23 cellular contexts compared by ENCODE assay signal in genomic region chr10:109969907-109970306, GRCh38. TPM values are rescaled to one million over a fixed set of nuclear protein-coding genes. Genes with fewer than 3 reads are reported as not detected.
DNase-seq lines count a peak whose midpoint lies in the region; ATAC-seq and TF ChIP-seq lines count a peak whose summit lies in the region.
"Had no signal": no experiment of that assay in that cellular context is flagged by ENCODE, and none has a peak within 500 bp of the region (broad histone marks: within the 10 kb centered on the region; RNA-seq: fewer than 3 reads in every experiment).

No MANE protein-coding gene starts in this region.

- no peak overlapping the region for H2BK5ac ChIP-seq in IMR-90 (ENCODE audit: low read depth, low read length, poor library complexity, severe bottlenecking)
- H2BK5ac ChIP-seq in mesenchymal stem cell (ENCODE audit: low read depth, low read length, poor library complexity, severe bottlenecking), result no peak overlapping the region

- peak overlapping the region; percentile 72 for H3K4ac ChIP-seq in IMR-90 (ENCODE audit: low read depth, low read length)
- H3K4ac ChIP-seq in mesenchymal stem cell (ENCODE audit: low read depth in 1 of 2, low read length in 2 of 2), result peak overlapping the region in 1 of 2 experiments; percentile 47

- H3K9me1 ChIP-seq in IMR-90 (ENCODE audit: insufficient read depth, low read length), result 0 out of 2 replicates have a peak, but pooled peaks cover 9% of the 10 kb centered on the region

- H4K20me1 ChIP-seq in IMR-90 (ENCODE audit: insufficient read depth, low read length), result peaks cover 4% of the 10 kb centered on the region

- intact Hi-C loops in IMR-90 (cut with micrococcal nuclease) (loop anchor here (5.0 kb wide), 1 partner anchor 83 kb away; no protein-coding TSS in a partner anchor), colonic mucosa (cut with DNase I) (no loop called here)

- TF ChIP-seq RAD21 in IMR-90 (IDR thresholded peaks at IDR 0.05; ENCODE audit: low read length), result no peak

- H3K56ac ChIP-seq in IMR-90 (ENCODE audit: extremely low read depth, insufficient read depth, low read length), result no peak overlapping the region

- H4K91ac ChIP-seq in IMR-90 (ENCODE audit: insufficient read depth, low read depth, low read length), result peak overlapping the region; percentile 71; the same call in 1 of the 2 replicates
- H4K91ac ChIP-seq in mesenchymal stem cell (ENCODE audit: low read length), result peak overlapping the region; percentile 47

- H3K79me1 ChIP-seq in IMR-90 (ENCODE audit: low read depth in 1 of 2, low read length in 2 of 2) (peaks cover 0 to 2% of the 10 kb centered on the region in 2 experiments; a peak in 1 of 4 replicates), mesenchymal stem cell (replicated peaks; ENCODE audit: low read length, poor library complexity, severe bottlenecking) (no peaks in the 10 kb centered on the region)

- dilution Hi-C loops in IMR-90 (cut with HindIII; ENCODE audit: low sequenced_read_pairs, unreplicated experiment), result no loop called here

- H2BK120ac ChIP-seq in IMR-90 (ENCODE audit: low read depth, low read length), result peak overlapping the region; percentile 82; the same call in 1 of the 2 replicates
- H2BK120ac ChIP-seq in mesenchymal stem cell (ENCODE audit: low read depth, low read length), result peak overlapping the region; percentile 42

- in situ Hi-C loops in IMR-90 (cut with MboI; ENCODE audit: low sequenced_read_pairs), result no loop called here

- H3K9ac ChIP-seq in IMR-90 (ENCODE audit: low read depth, low read length), result no peak overlapping the region
- H3K9ac ChIP-seq in colonic mucosa (ENCODE audit: low read depth in 2 of 2, low read length in 2 of 2), result no peak overlapping the region
- H3K9ac ChIP-seq in mesenchymal stem cell (ENCODE audit: low read length), result no peak overlapping the region

- DNase-seq in IMR-90 (no peak), colonic mucosa (no peak), mesenchymal stem cell (no peak), GM20000 (ENCODE audit: low spot score) (no peak)
- DNase-seq in stimulated activated CD4-positive, alpha-beta T cell treated with anti-CD3 and anti-CD28 coated beads, Interleukin-12 subunit alpha, Interleukin-12 subunit beta, amount 100 ng/mL, for 4 hours, result no peak
- DNase-seq: ACHN; activated gamma-delta T cell treated with Interleukin-2 at 50 U/mL for 16 hours; activated T-cell treated with anti-CD3 and anti-CD28 coated beads, Interleukin-2, amount 50 U/mL, for 4 hours; CD4-positive, alpha-beta memory T cell; effector CD4-positive, alpha-beta T cell; NCI-H1417; NCI-H2029; NCI-H526 treated with DMSO at 0.1 percent for 48 hours; PC-3; stimulated activated naive CD4-positive, alpha-beta T cell; T-helper 17 cell; uterus had no signal

- H2BK20ac ChIP-seq in IMR-90 (ENCODE audit: low read depth, low read length), result peak overlapping the region; percentile 85

- WGBS in IMR-90 (ENCODE audit: extremely low coverage in 2 of 2, insufficient read length in 1 of 2), 2 experiments, result 100% methylated on average over 1 of the region's 4 CpGs; no CpG with 5 or more reads in 1 of the 2 experiments
- 79% methylated on average over 4 of the region's 4 CpGs for WGBS in mesenchymal stem cell

- H2BK12ac ChIP-seq in mesenchymal stem cell (ENCODE audit: low read length in 2 of 2), result peak overlapping the region; percentile 79 to 91

- H4K8ac ChIP-seq in IMR-90 (ENCODE audit: low read depth in 2 of 2, low read length in 2 of 2) (peak overlapping the region in 1 of 2 experiments; percentile 39; a peak in 1 of 4 replicates), mesenchymal stem cell (ENCODE audit: low read length) (no peak overlapping the region)

- H3K18ac ChIP-seq in IMR-90 (ENCODE audit: low read depth, low read length) (peak overlapping the region; percentile 14; the same call in 1 of the 2 replicates), mesenchymal stem cell (ENCODE audit: low read depth in 1 of 2, low read length in 2 of 2) (peak overlapping the region; percentile 42 to 98)

- H3K36me3 ChIP-seq in IMR-90 (ENCODE audit: control insufficient read depth, insufficient read depth, low read length) (no peaks in the 10 kb centered on the region), colonic mucosa (no peaks in the 10 kb centered on the region), mesenchymal stem cell (ENCODE audit: control insufficient read depth in 1 of 2, insufficient read depth in 2 of 2, low read depth in 1 of 2, low read length in 2 of 2) (no peaks in the 10 kb centered on the region)
- H3K36me3 ChIP-seq: suprapubic skin, uterus had no signal

- H2AK9ac ChIP-seq in IMR-90 (replicated peaks; ENCODE audit: low read depth, low read length, poor library complexity), result no peak overlapping the region

- no peak overlapping the region for H3K4me2 ChIP-seq in IMR-90 (ENCODE audit: low read depth, low read length)
- H3K4me2 ChIP-seq in mesenchymal stem cell (ENCODE audit: low read length, poor library complexity, severe bottlenecking), result no peak overlapping the region

- TF ChIP-seq CTCF in IMR-90 (conservative IDR thresholded peaks at IDR 0.05; ENCODE audit: low read depth, low read length) (no peak), colonic mucosa (IDR thresholded peaks at IDR 0.05) (no peak), GM20000 (IDR thresholded peaks at IDR 0.05; ENCODE audit: extremely low read depth, missing control alignments) (no peak)

- H3K23ac ChIP-seq in IMR-90 (ENCODE audit: low read depth, low read length) (0 out of 2 replicates have a peak overlapping the region, but pooled peaks have one; percentile 29), mesenchymal stem cell (ENCODE audit: low read length in 2 of 2) (no peak overlapping the region)

- no TSS peak for BruUV-seq in IMR-90 (replicated peaks; lab: Mats Ljungman, UMichigan)

- H3K27ac ChIP-seq in IMR-90 (ENCODE audit: insufficient read depth, low read length), result no peak overlapping the region
- H3K27ac ChIP-seq in colonic mucosa, result peak overlapping the region; percentile 45
- H3K27ac ChIP-seq in mesenchymal stem cell (ENCODE audit: low read length, poor library complexity, severe bottlenecking), result no peak overlapping the region
- peak overlapping the region; percentile 82 for H3K27ac ChIP-seq in temporal lobe (ENCODE audit: low read depth, low read length)
- H3K27ac ChIP-seq: suprapubic skin, uterus had no signal

- POLR2A ChIA-PET in IMR-90 (lab: Charles Lee; ENCODE audit: unreplicated experiment), result no interaction called here

- H3K27me3 ChIP-seq in IMR-90 (ENCODE audit: control insufficient read depth, insufficient read depth, low read length) (no peaks in the 10 kb centered on the region), colonic mucosa (no peaks in the 10 kb centered on the region), mesenchymal stem cell (ENCODE audit: control insufficient read depth in 1 of 2, insufficient read depth in 1 of 2, low read length in 2 of 2) (no peaks in the 10 kb centered on the region)
- H3K27me3 ChIP-seq: suprapubic skin, uterus had no signal

- H3K4me1 ChIP-seq in IMR-90 (ENCODE audit: control insufficient read depth, insufficient read depth, low read length) (peaks cover 21% of the 10 kb centered on the region), colonic mucosa (peaks cover 4% of the 10 kb centered on the region), mesenchymal stem cell (ENCODE audit: control insufficient read depth, insufficient read depth, low read depth, low read length) (peaks cover 7% of the 10 kb centered on the region)
- H3K4me1 ChIP-seq: uterus had no signal

- H3K4me3 ChIP-seq in IMR-90 (ENCODE audit: insufficient read depth, low read depth, low read length) (no peak overlapping the region), colonic mucosa (no peak overlapping the region), mesenchymal stem cell (ENCODE audit: insufficient read depth in 1 of 2, low read depth in 1 of 2, low read length in 2 of 2) (peak overlapping the region in 1 of 2 experiments; percentile 3)
- H3K4me3 ChIP-seq: skin epidermis, suprapubic skin, uterus had no signal

- CTCF ChIA-PET in IMR-90 (lab: Yijun Ruan, JAX), result no interaction called here

- no peak for ATAC-seq in IMR-90 (ENCODE audit: low read depth)
- ATAC-seq in HG02571 (IDR thresholded peaks at IDR 0.05; ENCODE audit: unreplicated experiment), result no peak
- ATAC-seq: activated T-cell treated with anti-CD3 and anti-CD28 coated beads, Interleukin-2, amount 50 U/mL, for 4 hours; natural killer cell treated with Interleukin-12 subunit alpha and Interleukin-12 subunit beta and Interleukin-15 and Interleukin-18, amount 100 ng/mL, for 72 hours; PC-3; SK-N-SH treated with all-trans-retinoic acid at 6 μM for 48 hours; T-helper 17 cell had no signal

- H2AK5ac ChIP-seq in IMR-90 (ENCODE audit: low read depth, low read length), result peak overlapping the region; percentile 79; the same call in 1 of the 2 replicates
- no peak overlapping the region for H2AK5ac ChIP-seq in mesenchymal stem cell (ENCODE audit: low read length, severe bottlenecking)

- TF ChIP-seq POLR2A in IMR-90 (IDR thresholded peaks at IDR 0.05; ENCODE audit: low read depth, low read length), result no peak

- H2BK15ac ChIP-seq in IMR-90 (ENCODE audit: low read depth, low read length) (peak overlapping the region; percentile 62; the same call in 1 of the 3 replicates), mesenchymal stem cell (ENCODE audit: low read depth, poor library complexity, severe bottlenecking) (peak overlapping the region; percentile 1)

- H2AFZ ChIP-seq in IMR-90 (replicated peaks; ENCODE audit: low read length, poor library complexity), result peak overlapping the region; percentile 26
- no peak overlapping the region for H2AFZ ChIP-seq in mesenchymal stem cell (ENCODE audit: low read depth, low read length)

- H3K14ac ChIP-seq in IMR-90 (replicated peaks; ENCODE audit: low read depth, low read length), result peak overlapping the region; percentile 46; the same call in 1 of the 2 replicates
- no peak overlapping the region for H3K14ac ChIP-seq in mesenchymal stem cell (ENCODE audit: low read length in 2 of 2)

- H4K5ac ChIP-seq in IMR-90 (ENCODE audit: low read depth, low read length), result peak overlapping the region; percentile 21

- H3K9me3 ChIP-seq in IMR-90 (ENCODE audit: control insufficient read depth, insufficient read depth, low read length), result no peaks in the 10 kb centered on the region
- H3K9me3 ChIP-seq in colonic mucosa, result no peaks in the 10 kb centered on the region
- H3K9me3 ChIP-seq in mesenchymal stem cell (ENCODE audit: control insufficient read depth, low read length), result no peaks in the 10 kb centered on the region
- H3K9me3 ChIP-seq: suprapubic skin, uterus had no signal

RNA-seq across cellular contexts. Expression of gene ADD3, which starts 37.9 kb away (rescaled TPM):
- total RNA-seq in IMR-90 (2012; rRNA removed) (137 and 212 TPM in 2 replicates), colonic mucosa (100 to 1,000 TPM; 127 to 131 TPM), temporal lobe (75.7 TPM)
- 138 and 153 TPM in 2 replicates for polyA plus RNA-seq in IMR-90 (2012; rRNA removed)
- 10.8 and 15.8 TPM in 2 replicates for polyA plus RNA-seq in IMR-90 (2012; cell fraction: cytosol; rRNA removed)
- polyA plus RNA-seq in IMR-90 (2012; cell fraction: nucleus; rRNA removed; ENCODE audit: low replicate concordance), result 20.6 and 239 TPM in 2 replicates
- polyA plus RNA-seq in mesenchymal stem cell (2013, experiment 1 of 2), result 75.7 TPM
- 72.5 TPM for polyA plus RNA-seq in mesenchymal stem cell (2013, experiment 2 of 2)

RNA-seq across cellular contexts. Expression of gene XPNPEP1, which starts 46.6 kb away (rescaled TPM):
- total RNA-seq in IMR-90 (2012; rRNA removed) (136 and 164 TPM in 2 replicates), colonic mucosa (100 to 1,000 TPM; 122 to 127 TPM), temporal lobe (55.3 TPM)
- polyA plus RNA-seq in IMR-90 (2012; rRNA removed), result 311 and 378 TPM in 2 replicates
- 71.3 and 117 TPM in 2 replicates for polyA plus RNA-seq in IMR-90 (2012; cell fraction: cytosol; rRNA removed)
- 84.0 and 137 TPM in 2 replicates for polyA plus RNA-seq in IMR-90 (2012; cell fraction: nucleus; rRNA removed; ENCODE audit: low replicate concordance)
- 48.5 TPM for polyA plus RNA-seq in mesenchymal stem cell (2013, experiment 1 of 2)
- 47.3 TPM for polyA plus RNA-seq in mesenchymal stem cell (2013, experiment 2 of 2)

Comparison
In these comparisons a context has a peak if more than half of its experiments do, and no peak if none do; other contexts are left out.
1. H3K27ac ChIP-seq: peak in colonic mucosa (single experiment) and temporal lobe (single experiment); none in IMR-90 (single experiment) and mesenchymal stem cell (single experiment).